In genomic region chr7:151244156-151244870, GRCh38 we compare ENCODE assay signal across 8 cellular contexts. TPM values are rescaled to one million over a fixed set of nuclear protein-coding genes. Genes with fewer than 3 reads are reported as not detected.
DNase-seq lines count a peak whose midpoint lies in the region; ATAC-seq and TF ChIP-seq lines count a peak whose summit lies in the region.

No MANE protein-coding gene starts in this region.

- peak overlapping the region; percentile 70 for H3K4me3 Mint-ChIP-seq in activated CD4-positive, alpha-beta T cell treated with anti-CD3 and anti-CD28 coated beads, Interleukin-2, amount 10 ng/mL, durations not matched to agents 24 days and 14 days

- peaks cover 32% of the 10 kb centered on the region for H3K27me3 Mint-ChIP-seq in activated CD4-positive, alpha-beta T cell treated with anti-CD3 and anti-CD28 coated beads, Interleukin-2, amount 10 ng/mL, durations not matched to agents 24 days and 14 days

- H3K9me3 ChIP-seq in upper lobe of right lung: no peaks in the 10 kb centered on the region

- peaks cover 30% of the 10 kb centered on the region for H3K4me1 ChIP-seq in upper lobe of right lung

- no peak overlapping the region for H3K4me3 ChIP-seq in upper lobe of right lung

- ATAC-seq in upper lobe of right lung (peak; percentile 29), HG02623 (IDR thresholded peaks at IDR 0.05; ENCODE audit: unreplicated experiment) (no peak)

- peaks cover 23% of the 10 kb centered on the region for H3K27me3 ChIP-seq in upper lobe of right lung

- intact Hi-C loops in activated CD4-positive, alpha-beta T cell treated with anti-CD3 and anti-CD28 coated beads, Interleukin-2, amount 10 ng/mL, durations not matched to agents 24 days and 14 days (cut with micrococcal nuclease): loop anchor here (1.0 to 10.0 kb wide), 5 partner anchors 11 to 200 kb away; partner anchors contain the start of genes ABCF2 and CRYGN
- intact Hi-C loops in upper lobe of right lung (cut with DNase I): loop anchor here (10.0 kb wide), 1 partner anchor 60 kb away; no protein-coding TSS in a partner anchor

- H3K36me3 Mint-ChIP-seq in activated CD4-positive, alpha-beta T cell treated with anti-CD3 and anti-CD28 coated beads, Interleukin-2, amount 10 ng/mL, durations not matched to agents 24 days and 14 days (ENCODE audit: low read depth): peaks cover 5% of the 10 kb centered on the region

- H3K27ac ChIP-seq in upper lobe of right lung: no peak overlapping the region

- peak; percentile 91 for TF ChIP-seq CTCF in upper lobe of right lung (IDR thresholded peaks at IDR 0.05)

- H3K27ac Mint-ChIP-seq in activated CD4-positive, alpha-beta T cell treated with anti-CD3 and anti-CD28 coated beads, Interleukin-2, amount 10 ng/mL, durations not matched to agents 24 days and 14 days: no peak overlapping the region

- H3K4me1 Mint-ChIP-seq in activated CD4-positive, alpha-beta T cell treated with anti-CD3 and anti-CD28 coated beads, Interleukin-2, amount 10 ng/mL, durations not matched to agents 24 days and 14 days: peaks cover 34% of the 10 kb centered on the region

- DNase-seq in SKM-1 treated with dmso at 0.1 percent for 144 hours (lab: John Stamatoyannopoulos, UW; ENCODE audit: unreplicated experiment) (peak; percentile 14), SKM-1 (lab: John Stamatoyannopoulos, UW; ENCODE audit: unreplicated experiment) (no peak), NCI-H1092 treated with DMSO at 0.1 percent for 48 hours (lab: John Stamatoyannopoulos, UW) (peak; percentile 70), mucosa of gallbladder (ENCODE audit: low spot score) (peak; percentile 59), upper lobe of right lung (no peak)
- DNase-seq in activated CD4-positive, alpha-beta T cell treated with anti-CD3 and anti-CD28 coated beads, Interleukin-2, amount 10 ng/mL, durations not matched to agents 24 days and 14 days: peak; percentile 89
- DNase-seq in effector CD8-positive, alpha-beta T cell (lab: John Stamatoyannopoulos, UW): peak; percentile 22

- no peaks in the 10 kb centered on the region for H3K9me3 Mint-ChIP-seq in activated CD4-positive, alpha-beta T cell treated with anti-CD3 and anti-CD28 coated beads, Interleukin-2, amount 10 ng/mL, durations not matched to agents 24 days and 14 days

- H3K36me3 ChIP-seq in upper lobe of right lung: peaks cover 29% of the 10 kb centered on the region

RNA-seq across cellular contexts. Expression of gene SMARCD3, which starts 4.2 kb away (rescaled TPM):
- total RNA-seq in activated CD4-positive, alpha-beta T cell treated with anti-CD3 and anti-CD28 coated beads, Interleukin-2, amount 10 ng/mL, durations not matched to agents 24 days and 14 days: 2.2 and 2.9 TPM in 2 replicates
- total RNA-seq in mucosa of gallbladder (56.3 TPM), upper lobe of right lung (61.5 TPM)

RNA-seq across cellular contexts. Expression of gene CHPF2, which starts 12.0 kb away (rescaled TPM):
- total RNA-seq in activated CD4-positive, alpha-beta T cell treated with anti-CD3 and anti-CD28 coated beads, Interleukin-2, amount 10 ng/mL, durations not matched to agents 24 days and 14 days: 42.0 and 46.4 TPM in 2 replicates
- total RNA-seq in mucosa of gallbladder (52.3 TPM), upper lobe of right lung (37.2 TPM)

RNA-seq across cellular contexts. Expression of gene ABCF2, which starts 17.3 kb away (rescaled TPM):
- 84.6 and 90.3 TPM in 2 replicates for total RNA-seq in activated CD4-positive, alpha-beta T cell treated with anti-CD3 and anti-CD28 coated beads, Interleukin-2, amount 10 ng/mL, durations not matched to agents 24 days and 14 days
- total RNA-seq in mucosa of gallbladder (25.3 TPM), upper lobe of right lung (26.3 TPM)

RNA-seq across cellular contexts. Expression of gene H2BK1, which starts 34.0 kb away (rescaled TPM):
- total RNA-seq in activated CD4-positive, alpha-beta T cell treated with anti-CD3 and anti-CD28 coated beads, Interleukin-2, amount 10 ng/mL, durations not matched to agents 24 days and 14 days: 0.83 TPM in 1 of 2 replicates, not detected in the other
- total RNA-seq in mucosa of gallbladder (not detected), upper lobe of right lung (not detected)

RNA-seq across cellular contexts. Expression of gene ASB10, which starts 57.3 kb away (rescaled TPM):
- not detected in 2 replicates for total RNA-seq in activated CD4-positive, alpha-beta T cell treated with anti-CD3 and anti-CD28 coated beads, Interleukin-2, amount 10 ng/mL, durations not matched to agents 24 days and 14 days
- total RNA-seq in mucosa of gallbladder: not detected
- total RNA-seq in upper lobe of right lung: not detected

Comparison
In these comparisons a context has a peak if more than half of its experiments do, and no peak if none do; other contexts are left out.
1. DNase-seq: peak in SKM-1 treated with dmso at 0.1 percent for 144 hours (single experiment), NCI-H1092 treated with DMSO at 0.1 percent for 48 hours (single experiment), activated CD4-positive, alpha-beta T cell treated with anti-CD3 and anti-CD28 coated beads, Interleukin-2, amount 10 ng/mL, durations not matched to agents 24 days and 14 days (single experiment), effector CD8-positive, alpha-beta T cell (single experiment) and mucosa of gallbladder (single experiment); none in SKM-1 (single experiment) and upper lobe of right lung (single experiment).
2. RNA of gene SMARCD3, which starts 4.2 kb away (total RNA-seq): 61.5 TPM in upper lobe of right lung (single experiment) and 56.3 TPM in mucosa of gallbladder (single experiment); 2.2 to 2.9 TPM in activated CD4-positive, alpha-beta T cell treated with anti-CD3 and anti-CD28 coated beads, Interleukin-2, amount 10 ng/mL, durations not matched to agents 24 days and 14 days; every median in the first group is over 10 times any median in the second.